Comparison of ENCODE assay signal across 33 cellular contexts in the genomic region with DNA sequence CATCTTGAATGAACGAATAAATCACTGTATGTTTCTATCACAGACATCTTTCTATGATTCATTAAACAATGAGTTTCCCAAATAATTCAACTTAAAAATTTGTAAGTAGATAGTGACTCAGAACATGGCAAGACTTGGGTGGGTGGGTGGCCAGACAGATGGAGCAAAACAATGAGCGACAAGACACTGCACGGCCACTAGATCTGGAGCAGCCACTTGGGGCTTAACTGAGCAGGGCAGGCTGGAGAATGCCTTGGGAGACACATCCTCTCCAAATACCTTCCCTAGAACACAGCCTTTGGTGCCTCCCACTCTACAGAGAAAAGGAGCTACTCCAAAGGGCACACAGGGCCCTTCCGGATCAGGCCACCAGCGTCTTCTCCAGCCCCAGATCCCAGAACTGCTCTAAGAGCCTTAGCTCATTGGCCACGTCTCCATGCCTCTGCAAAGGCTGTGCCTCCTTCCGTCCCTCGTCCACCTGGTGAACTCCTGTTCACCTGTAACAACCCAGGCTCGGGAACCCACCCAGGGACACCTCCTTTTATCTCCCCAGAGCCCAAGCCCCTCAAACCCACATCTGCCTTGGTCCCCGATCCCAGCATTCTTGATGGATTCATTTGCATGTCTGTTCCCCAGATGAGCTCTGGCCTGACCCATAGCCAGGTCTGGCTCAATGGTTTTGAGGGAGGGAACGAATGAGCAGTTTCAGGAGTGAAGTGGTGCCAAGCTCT.
"Had no signal": no experiment of that assay in that cellular context is flagged by ENCODE, and none has a peak within 500 bp of the region (broad histone marks: within the 10 kb centered on the region; RNA-seq: fewer than 3 reads in every experiment).

No MANE protein-coding gene starts in this region.

- H3K9me3 Mint-ChIP-seq: activated CD4-positive, alpha-beta memory T cell treated with anti-CD3 and anti-CD28 coated beads for 36 hours; activated CD4-positive, alpha-beta T cell treated with anti-CD3 and anti-CD28 coated beads, Interleukin-2, amount 10 ng/mL, durations not matched to agents 24 days and 14 days; activated naive CD4-positive, alpha-beta T cell treated with anti-CD3 and anti-CD28 coated beads, Interleukin-2, amount 10 ng/mL, durations not matched to agents 7 days and 5 days; activated naive CD4-positive, alpha-beta T cell treated with anti-CD3 and anti-CD28 coated beads, Interleukin-2, amount 50 U/mL, for 72 hours; activated naive CD8-positive, alpha-beta T cell treated with anti-CD3 and anti-CD28 coated beads, Interleukin-2, amount 10 ng/mL, durations not matched to agents 7 days and 5 days; activated T-helper 1 cell treated with anti-CD3 and anti-CD28 coated beads, Interleukin-12 subunit alpha, Interleukin-12 subunit beta, Interleukin-2, Interleukin-4 antibody, amounts not matched to agents 30 ng/mL and 10 ng/mL and 1 ng/mL, durations not matched to agents 14 hours and 24 hours and 36 hours; activated T-helper 2 cell treated with anti-CD3 and anti-CD28 coated beads, Interferon-gamma antibody, Interleukin-2, Interleukin-4, amounts not matched to agents 10 μg/mL and 5 μg/mL and 100 μg/mL, durations not matched to agents 14 hours and 24 hours and 36 hours; dendritic cell treated with granulocyte-macrophage colony-stimulating factor and Interleukin-4, amounts not matched to agents 40 ng/mL and 50 ng/mL, for 4 days; effector memory CD8-positive, alpha-beta T cell had no signal

- FAIRE-seq: endothelial cell of umbilical vein had no signal

- H3K9me3 ChIP-seq: ascending aorta, breast epithelium, esophagus squamous epithelium, gastroesophageal sphincter had no signal

- H3K27ac Mint-ChIP-seq: activated CD4-positive, alpha-beta memory T cell treated with anti-CD3 and anti-CD28 coated beads for 36 hours; activated CD4-positive, alpha-beta T cell treated with anti-CD3 and anti-CD28 coated beads for 36 hours; activated CD4-positive, alpha-beta T cell treated with anti-CD3 and anti-CD28 coated beads, Interleukin-2, amount 10 ng/mL, durations not matched to agents 24 days and 14 days; activated CD8-positive, alpha-beta memory T cell treated with anti-CD3 and anti-CD28 coated beads, Interleukin-2, amount 10 ng/mL, durations not matched to agents 7 days and 5 days; activated CD8-positive, alpha-beta T cell treated with anti-CD3 and anti-CD28 coated beads, Interleukin-2, amount 10 ng/mL, durations not matched to agents 7 days and 5 days; activated naive CD4-positive, alpha-beta T cell treated with anti-CD3 and anti-CD28 coated beads, Interleukin-2, amount 10 ng/mL, durations not matched to agents 7 days and 5 days; activated naive CD4-positive, alpha-beta T cell treated with anti-CD3 and anti-CD28 coated beads, Interleukin-2, amount 50 U/mL, for 72 hours; activated naive CD8-positive, alpha-beta T cell treated with anti-CD3 and anti-CD28 coated beads, Interleukin-2, amount 10 ng/mL, durations not matched to agents 7 days and 5 days; activated T-helper 1 cell treated with anti-CD3 and anti-CD28 coated beads, Interleukin-12 subunit alpha, Interleukin-12 subunit beta, Interleukin-2, Interleukin-4 antibody, amounts not matched to agents 30 ng/mL and 10 ng/mL and 1 ng/mL, durations not matched to agents 14 hours and 24 hours and 36 hours; activated T-helper 2 cell treated with anti-CD3 and anti-CD28 coated beads, Interferon-gamma antibody, Interleukin-2, Interleukin-4, amounts not matched to agents 10 μg/mL and 5 μg/mL and 100 μg/mL, durations not matched to agents 14 hours and 24 hours and 36 hours; dendritic cell treated with granulocyte-macrophage colony-stimulating factor and Interleukin-4, amounts not matched to agents 40 ng/mL and 50 ng/mL, for 4 days had no signal

- H3K4me1 ChIP-seq: ascending aorta, breast epithelium, gastroesophageal sphincter had no signal

- H3K4me1 Mint-ChIP-seq: activated CD4-positive, alpha-beta T cell treated with anti-CD3 and anti-CD28 coated beads for 36 hours; activated CD4-positive, alpha-beta T cell treated with anti-CD3 and anti-CD28 coated beads, Interleukin-2, amount 10 ng/mL, durations not matched to agents 24 days and 14 days; activated CD8-positive, alpha-beta memory T cell treated with anti-CD3 and anti-CD28 coated beads, Interleukin-2, amount 10 ng/mL, durations not matched to agents 7 days and 5 days; activated naive CD4-positive, alpha-beta T cell treated with anti-CD3 and anti-CD28 coated beads, Interleukin-2, amount 10 ng/mL, durations not matched to agents 7 days and 5 days; activated naive CD8-positive, alpha-beta T cell treated with anti-CD3 and anti-CD28 coated beads, Interleukin-2, amount 10 ng/mL, durations not matched to agents 7 days and 5 days had no signal

- H3K4me3 Mint-ChIP-seq: activated CD4-positive, alpha-beta memory T cell treated with anti-CD3 and anti-CD28 coated beads for 36 hours; activated CD4-positive, alpha-beta T cell treated with anti-CD3 and anti-CD28 coated beads for 36 hours; activated CD4-positive, alpha-beta T cell treated with anti-CD3 and anti-CD28 coated beads, Interleukin-2, amount 10 ng/mL, durations not matched to agents 24 days and 14 days; activated CD8-positive, alpha-beta memory T cell treated with anti-CD3 and anti-CD28 coated beads, Interleukin-2, amount 10 ng/mL, durations not matched to agents 7 days and 5 days; activated CD8-positive, alpha-beta T cell treated with anti-CD3 and anti-CD28 coated beads, Interleukin-2, amount 10 ng/mL, durations not matched to agents 7 days and 5 days; activated naive CD4-positive, alpha-beta T cell treated with anti-CD3 and anti-CD28 coated beads, Interleukin-2, amount 10 ng/mL, durations not matched to agents 7 days and 5 days; activated naive CD8-positive, alpha-beta T cell treated with anti-CD3 and anti-CD28 coated beads, Interleukin-2, amount 10 ng/mL, durations not matched to agents 7 days and 5 days; activated T-helper 1 cell treated with anti-CD3 and anti-CD28 coated beads, Interleukin-12 subunit alpha, Interleukin-12 subunit beta, Interleukin-2, Interleukin-4 antibody, amounts not matched to agents 30 ng/mL and 10 ng/mL and 1 ng/mL, durations not matched to agents 14 hours and 24 hours and 36 hours; brain; dendritic cell treated with granulocyte-macrophage colony-stimulating factor and Interleukin-4, amounts not matched to agents 40 ng/mL and 50 ng/mL, for 4 days; effector memory CD8-positive, alpha-beta T cell had no signal

- H3K36me3 ChIP-seq: ascending aorta, breast epithelium, cardiac muscle cell, esophagus squamous epithelium, gastroesophageal sphincter had no signal

- H3K27ac ChIP-seq: ascending aorta, breast epithelium, cardiac muscle cell, coronary artery, dorsolateral prefrontal cortex, epithelial cell of prostate, esophagus squamous epithelium, gastroesophageal sphincter had no signal

- H3K36me3 Mint-ChIP-seq: activated CD4-positive, alpha-beta memory T cell treated with anti-CD3 and anti-CD28 coated beads for 36 hours; activated CD8-positive, alpha-beta memory T cell treated with anti-CD3 and anti-CD28 coated beads, Interleukin-2, amount 10 ng/mL, durations not matched to agents 7 days and 5 days; activated naive CD4-positive, alpha-beta T cell treated with anti-CD3 and anti-CD28 coated beads, Interleukin-2, amount 10 ng/mL, durations not matched to agents 7 days and 5 days; activated naive CD4-positive, alpha-beta T cell treated with anti-CD3 and anti-CD28 coated beads, Interleukin-2, amount 50 U/mL, for 72 hours; activated naive CD8-positive, alpha-beta T cell treated with anti-CD3 and anti-CD28 coated beads, Interleukin-2, amount 10 ng/mL, durations not matched to agents 7 days and 5 days; brain had no signal

- H3K27me3 ChIP-seq: ascending aorta, cardiac muscle cell had no signal

- H3K4me3 ChIP-seq: ascending aorta, breast epithelium, cardiac muscle cell, coronary artery, dorsolateral prefrontal cortex, esophagus squamous epithelium, gastroesophageal sphincter had no signal

- DNase-seq: activated CD4-positive, alpha-beta memory T cell treated with anti-CD3 and anti-CD28 coated beads for 36 hours; activated CD4-positive, alpha-beta T cell treated with anti-CD3 and anti-CD28 coated beads for 36 hours; activated CD4-positive, alpha-beta T cell treated with anti-CD3 and anti-CD28 coated beads, Interleukin-2, amount 10 ng/mL, durations not matched to agents 24 days and 14 days; activated CD4-positive, CD25-positive, alpha-beta regulatory T cell; activated CD4-positive, CD25-positive, alpha-beta regulatory T cell treated with anti-CD3 and anti-CD28 coated beads, Interleukin-2, amount 50 U/mL, for 72 hours; activated CD8-positive, alpha-beta memory T cell treated with anti-CD3 and anti-CD28 coated beads, Interleukin-2, amount 10 ng/mL, durations not matched to agents 7 days and 5 days; activated CD8-positive, alpha-beta memory T cell treated with anti-CD3 and anti-CD28 coated beads, Interleukin-2, amount 50 U/mL, for 4 hours; activated CD8-positive, alpha-beta T cell treated with anti-CD3 and anti-CD28 coated beads, Interleukin-2, amount 10 ng/mL, durations not matched to agents 7 days and 5 days; activated gamma-delta T cell; activated naive CD4-positive, alpha-beta T cell; activated naive CD4-positive, alpha-beta T cell treated with anti-CD3 and anti-CD28 coated beads, Interleukin-2, amount 10 ng/mL, durations not matched to agents 7 days and 5 days; activated naive CD8-positive, alpha-beta T cell treated with anti-CD3 and anti-CD28 coated beads, Interleukin-2, amount 10 ng/mL, durations not matched to agents 7 days and 5 days; activated T-cell treated with anti-CD3 and anti-CD28 coated beads, Interleukin-2, amount 50 U/mL, for 1 hour; activated T-cell treated with anti-CD3 and anti-CD28 coated beads, Interleukin-2, amount 50 U/mL, for 48 hours; central memory CD4-positive, alpha-beta T cell; cerebellar nuclear complex; effector memory CD8-positive, alpha-beta T cell; esophagus squamous epithelium; foreskin melanocyte; T-helper 2 cell had no signal
